Comparison of ENCODE assay signal across 1 cellular context in the genomic region with DNA sequence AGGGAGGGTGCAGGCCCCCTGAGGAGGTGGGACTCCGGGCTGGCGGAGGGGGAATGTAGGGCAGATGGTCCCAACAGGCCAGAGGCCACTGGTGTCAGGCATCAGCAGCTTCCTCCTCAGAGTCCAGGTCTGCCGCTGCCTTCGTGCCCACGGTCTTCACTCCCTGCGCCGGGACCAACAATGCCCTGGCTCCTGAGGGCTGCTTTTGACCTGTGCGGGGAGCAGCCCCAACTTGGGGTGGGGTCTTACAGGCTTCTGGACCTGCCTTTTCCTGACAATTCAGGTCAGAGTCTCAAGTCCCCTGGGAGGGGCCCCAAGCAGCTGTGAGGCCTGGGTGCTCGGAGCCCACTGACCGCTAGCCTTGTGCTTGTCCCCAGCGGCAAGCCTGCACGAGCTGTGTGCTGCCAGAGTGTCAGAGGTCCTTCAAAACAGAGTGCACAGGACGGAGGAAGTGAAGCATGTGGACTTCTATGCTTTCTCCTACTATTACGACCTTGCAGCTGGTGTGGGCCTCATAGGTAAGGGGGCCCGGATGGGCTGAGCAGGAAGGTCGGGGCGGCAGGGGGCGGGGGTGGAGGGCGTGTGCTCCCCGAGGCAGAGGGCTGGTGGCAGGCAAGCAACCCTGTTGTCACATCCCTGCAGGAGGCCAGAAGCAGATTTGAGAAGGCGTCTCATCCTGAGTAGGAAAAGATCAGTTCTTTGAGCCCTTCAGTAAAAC.
TF ChIP-seq lines count a peak whose summit lies in the region.

No MANE protein-coding gene starts in this region.

TF ChIP-seq in WTC11, 78 proteins besides CTCF, POLR2A, EP300 and RAD21 (continued from another document):
- TF ChIP-seq, protein P1, sequence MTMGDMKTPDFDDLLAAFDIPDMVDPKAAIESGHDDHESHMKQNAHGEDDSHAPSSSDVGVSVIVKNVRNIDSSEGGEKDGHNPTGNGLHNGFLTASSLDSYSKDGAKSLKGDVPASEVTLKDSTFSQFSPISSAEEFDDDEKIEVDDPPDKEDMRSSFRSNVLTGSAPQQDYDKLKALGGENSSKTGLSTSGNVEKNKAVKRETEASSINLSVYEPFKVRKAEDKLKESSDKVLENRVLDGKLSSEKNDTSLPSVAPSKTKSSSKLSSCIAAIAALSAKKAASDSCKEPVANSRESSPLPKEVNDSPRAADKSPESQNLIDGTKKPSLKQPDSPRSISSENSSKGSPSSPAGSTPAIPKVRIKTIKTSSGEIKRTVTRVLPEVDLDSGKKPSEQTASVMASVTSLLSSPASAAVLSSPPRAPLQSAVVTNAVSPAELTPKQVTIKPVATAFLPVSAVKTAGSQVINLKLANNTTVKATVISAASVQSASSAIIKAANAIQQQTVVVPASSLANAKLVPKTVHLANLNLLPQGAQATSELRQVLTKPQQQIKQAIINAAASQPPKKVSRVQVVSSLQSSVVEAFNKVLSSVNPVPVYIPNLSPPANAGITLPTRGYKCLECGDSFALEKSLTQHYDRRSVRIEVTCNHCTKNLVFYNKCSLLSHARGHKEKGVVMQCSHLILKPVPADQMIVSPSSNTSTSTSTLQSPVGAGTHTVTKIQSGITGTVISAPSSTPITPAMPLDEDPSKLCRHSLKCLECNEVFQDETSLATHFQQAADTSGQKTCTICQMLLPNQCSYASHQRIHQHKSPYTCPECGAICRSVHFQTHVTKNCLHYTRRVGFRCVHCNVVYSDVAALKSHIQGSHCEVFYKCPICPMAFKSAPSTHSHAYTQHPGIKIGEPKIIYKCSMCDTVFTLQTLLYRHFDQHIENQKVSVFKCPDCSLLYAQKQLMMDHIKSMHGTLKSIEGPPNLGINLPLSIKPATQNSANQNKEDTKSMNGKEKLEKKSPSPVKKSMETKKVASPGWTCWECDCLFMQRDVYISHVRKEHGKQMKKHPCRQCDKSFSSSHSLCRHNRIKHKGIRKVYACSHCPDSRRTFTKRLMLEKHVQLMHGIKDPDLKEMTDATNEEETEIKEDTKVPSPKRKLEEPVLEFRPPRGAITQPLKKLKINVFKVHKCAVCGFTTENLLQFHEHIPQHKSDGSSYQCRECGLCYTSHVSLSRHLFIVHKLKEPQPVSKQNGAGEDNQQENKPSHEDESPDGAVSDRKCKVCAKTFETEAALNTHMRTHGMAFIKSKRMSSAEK (CRISPR knock-in tag; IDR thresholded peaks at IDR 0.05; ENCODE audit: borderline replicate concordance) = no peak
- TF ChIP-seq TCF7 (CRISPR knock-in tag; IDR thresholded peaks at IDR 0.05; ENCODE audit: low read depth) (no peak), NR1H2 (CRISPR knock-in tag; IDR thresholded peaks at IDR 0.05) (no peak), ZNF138 (CRISPR knock-in tag; conservative IDR thresholded peaks at IDR 0.05) (no peak)
- TF ChIP-seq, protein P2, sequence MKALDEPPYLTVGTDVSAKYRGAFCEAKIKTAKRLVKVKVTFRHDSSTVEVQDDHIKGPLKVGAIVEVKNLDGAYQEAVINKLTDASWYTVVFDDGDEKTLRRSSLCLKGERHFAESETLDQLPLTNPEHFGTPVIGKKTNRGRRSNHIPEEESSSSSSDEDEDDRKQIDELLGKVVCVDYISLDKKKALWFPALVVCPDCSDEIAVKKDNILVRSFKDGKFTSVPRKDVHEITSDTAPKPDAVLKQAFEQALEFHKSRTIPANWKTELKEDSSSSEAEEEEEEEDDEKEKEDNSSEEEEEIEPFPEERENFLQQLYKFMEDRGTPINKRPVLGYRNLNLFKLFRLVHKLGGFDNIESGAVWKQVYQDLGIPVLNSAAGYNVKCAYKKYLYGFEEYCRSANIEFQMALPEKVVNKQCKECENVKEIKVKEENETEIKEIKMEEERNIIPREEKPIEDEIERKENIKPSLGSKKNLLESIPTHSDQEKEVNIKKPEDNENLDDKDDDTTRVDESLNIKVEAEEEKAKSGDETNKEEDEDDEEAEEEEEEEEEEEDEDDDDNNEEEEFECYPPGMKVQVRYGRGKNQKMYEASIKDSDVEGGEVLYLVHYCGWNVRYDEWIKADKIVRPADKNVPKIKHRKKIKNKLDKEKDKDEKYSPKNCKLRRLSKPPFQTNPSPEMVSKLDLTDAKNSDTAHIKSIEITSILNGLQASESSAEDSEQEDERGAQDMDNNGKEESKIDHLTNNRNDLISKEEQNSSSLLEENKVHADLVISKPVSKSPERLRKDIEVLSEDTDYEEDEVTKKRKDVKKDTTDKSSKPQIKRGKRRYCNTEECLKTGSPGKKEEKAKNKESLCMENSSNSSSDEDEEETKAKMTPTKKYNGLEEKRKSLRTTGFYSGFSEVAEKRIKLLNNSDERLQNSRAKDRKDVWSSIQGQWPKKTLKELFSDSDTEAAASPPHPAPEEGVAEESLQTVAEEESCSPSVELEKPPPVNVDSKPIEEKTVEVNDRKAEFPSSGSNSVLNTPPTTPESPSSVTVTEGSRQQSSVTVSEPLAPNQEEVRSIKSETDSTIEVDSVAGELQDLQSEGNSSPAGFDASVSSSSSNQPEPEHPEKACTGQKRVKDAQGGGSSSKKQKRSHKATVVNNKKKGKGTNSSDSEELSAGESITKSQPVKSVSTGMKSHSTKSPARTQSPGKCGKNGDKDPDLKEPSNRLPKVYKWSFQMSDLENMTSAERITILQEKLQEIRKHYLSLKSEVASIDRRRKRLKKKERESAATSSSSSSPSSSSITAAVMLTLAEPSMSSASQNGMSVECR (CRISPR knock-in tag; IDR thresholded peaks at IDR 0.05; ENCODE audit: borderline replicate concordance) = no peak
TF ChIP-seq in WTC11: peak in this region for 0.
